ENCODE assay signal across 8 cellular contexts in genomic region chr20:62623488-62624324, GRCh38. TPM values are rescaled to one million over a fixed set of nuclear protein-coding genes. Genes with fewer than 3 reads are reported as not detected.
DNase-seq lines count a peak whose midpoint lies in the region; ATAC-seq, FAIRE-seq and TF ChIP-seq lines count a peak whose summit lies in the region.

No MANE protein-coding gene starts in this region.

- H3K4me1 ChIP-seq in foreskin keratinocyte, result peaks cover 19% of the 10 kb centered on the region
- H3K4me1 ChIP-seq in pancreas, result peaks cover 16 to 20% (median 16%) of the 10 kb centered on the region in 3 donors
- peaks cover 22 to 33% (median 27%) of the 10 kb centered on the region in 4 donors for H3K4me1 ChIP-seq in transverse colon

- 4 to 5% methylated on average over 22 to 23 of the region's 23 CpGs for WGBS in pancreas, 2 donors
- 13% methylated on average over 19 of the region's 23 CpGs; no CpG with 5 or more reads in 1 of the 2 donors for WGBS in transverse colon (ENCODE audit: low coverage in 1 of 2), 2 donors

- in situ Hi-C loops in transverse colon (cut with MboI; ENCODE audit: low pct_ligation_motif_present in 1 of 4, low pct_unique_long_range_greater_than_20kb in 1 of 4, low sequenced_read_pairs in 3 of 4), result no loop called here

- FAIRE-seq in pancreas (lab: Jason Lieb, UNC), result no peak

- intact Hi-C loops in pancreas (cut with DNase I), result no loop called here
- intact Hi-C loops in transverse colon (cut with DNase I; ENCODE audit: low total_unique reads), result no loop called here

- peak; percentile 92 for TF ChIP-seq POLR2A in transverse colon (IDR thresholded peaks at IDR 0.05)

- peak overlapping the region; percentile 100 for H3K27ac ChIP-seq in RWPE1
- peak overlapping the region; percentile 92 for H3K27ac ChIP-seq in foreskin keratinocyte
- peak overlapping the region; percentile 90 to 95 (median 95) for H3K27ac ChIP-seq in pancreas
- H3K27ac ChIP-seq in transverse colon, result peak overlapping the region; percentile 91 to 95 (median 94)

- POLR2A ChIA-PET in RWPE1 (lab: Yijun Ruan, JAX; ENCODE audit: low non-redundant PET), result interaction anchor here (0.6 to 1.3 kb wide), 2 partner anchors 19 to 170 kb away, joined by 3 to 13 read pairs; partner anchors contain the start of gene SLCO4A1

- H3K36me3 ChIP-seq in pancreas, result no peaks in the 10 kb centered on the region
- no peaks in the 10 kb centered on the region for H3K36me3 ChIP-seq in transverse colon

- H3K4me3 ChIP-seq in pancreas (peak overlapping the region in 1 of 4 donors; percentile 4), transverse colon (peak overlapping the region in 2 of 4 donors; percentile 15 to 20)

- CTCF ChIA-PET in RWPE1 (lab: Yijun Ruan, JAX), result interaction anchor here (0.6 to 1.9 kb wide), 10 partner anchors 25 to 655 kb away, joined by 3 to 9 read pairs (median 4); no protein-coding TSS in a partner anchor

- TF ChIP-seq EP300 in transverse colon (IDR thresholded peaks at IDR 0.05; ENCODE audit: low read depth), result peak; percentile 99

- DNase-seq in COLO829 (ENCODE audit: low spot score), result peak; percentile 97
- DNase-seq in RWPE1 (ENCODE audit: low spot score), result peak; percentile 100
- peak; percentile 78 for DNase-seq in activated effector memory CD4-positive, alpha-beta T cell treated with Interleukin-2 at 50 U/mL for 16 hours
- peak; percentile 85 to 92 for DNase-seq in foreskin keratinocyte
- peak; percentile 91 to 98 (median 96) for DNase-seq in pancreas
- DNase-seq in transverse colon, result peak; percentile 99

- H3K27me3 ChIP-seq in foreskin keratinocyte, result no peaks in the 10 kb centered on the region
- no peaks in the 10 kb centered on the region for H3K27me3 ChIP-seq in pancreas
- H3K27me3 ChIP-seq in transverse colon, result no peaks in the 10 kb centered on the region

- TF ChIP-seq CTCF in RWPE1 (conservative IDR thresholded peaks at IDR 0.05; ENCODE audit: low read depth) (no peak), foreskin keratinocyte (conservative IDR thresholded peaks at IDR 0.05) (peak; percentile 22), pancreas (IDR thresholded peaks at IDR 0.05) (no peak), transverse colon (IDR thresholded peaks at IDR 0.05) (peak in 1 of 5 experiments; percentile 35)

- peak; percentile 69 for ATAC-seq in GM19438 (IDR thresholded peaks at IDR 0.05; ENCODE audit: low read depth, unreplicated experiment)
- ATAC-seq in HG03521 (IDR thresholded peaks at IDR 0.05; ENCODE audit: unreplicated experiment), result peak; percentile 79
- ATAC-seq in foreskin keratinocyte, result peak; percentile 78
- ATAC-seq in pancreas, result peak; percentile 91 to 93 (median 93)

- no peaks in the 10 kb centered on the region for H3K9me3 ChIP-seq in pancreas
- H3K9me3 ChIP-seq in transverse colon, result no peaks in the 10 kb centered on the region

RNA-seq across cellular contexts. Expression of gene SLCO4A1, which starts 18.6 kb away (rescaled TPM):
- 2.3 and 2.4 TPM in 2 replicates for total RNA-seq in foreskin keratinocyte
- 1.5 and 1.9 TPM in 2 replicates for polyA plus RNA-seq in foreskin keratinocyte
- 1 to 10 TPM; 1.2 to 5.1 (median 1.8) TPM for total RNA-seq in pancreas
- 10 to 100 TPM in 1 of 2 donors, 1 to 10 TPM in 1; 7.4 to 15.9 TPM for polyA plus RNA-seq in pancreas
- 100 to 1,000 TPM in 1 of 4 donors, 10 to 100 TPM in 3; 13.7 to 375 (median 60.0) TPM for total RNA-seq in transverse colon
